26 cellular contexts compared by ENCODE assay signal in the genomic region with DNA sequence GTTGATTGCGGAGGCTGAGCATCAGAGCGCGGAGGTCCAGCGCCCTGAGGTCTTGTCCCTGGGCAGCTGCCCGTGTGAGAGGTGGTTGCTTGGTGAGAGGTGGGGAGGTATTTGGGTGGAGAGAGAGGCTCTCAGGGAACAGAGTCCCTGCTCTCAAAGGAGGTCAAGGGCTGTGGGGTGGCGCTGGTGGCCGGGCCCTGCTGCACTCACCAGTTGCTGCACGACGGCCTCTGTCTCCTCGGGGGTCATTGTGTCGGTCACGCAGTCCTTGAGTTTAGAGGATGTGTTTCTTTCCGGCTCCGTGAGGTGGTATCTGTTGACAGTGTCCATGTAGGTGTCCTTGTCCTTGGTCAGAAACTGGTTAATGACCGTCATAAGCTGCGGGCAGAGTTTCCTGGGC.
"Had no signal": no experiment of that assay in that cellular context is flagged by ENCODE, and none has a peak within 500 bp of the region (broad histone marks: within the 10 kb centered on the region; RNA-seq: fewer than 3 reads in every experiment).

No MANE protein-coding gene starts in this region.

- H3K4me1 Mint-ChIP-seq: activated CD4-positive, alpha-beta T cell treated with anti-CD3 and anti-CD28 coated beads, Interleukin-2, amount 10 ng/mL, durations not matched to agents 7 days and 5 days; activated naive CD8-positive, alpha-beta T cell treated with anti-CD3 and anti-CD28 coated beads for 36 hours; activated T-helper 17 cell treated with anti-CD3 and anti-CD28 coated beads, Interleukin-2, amount 50 U/mL, for 72 hours had no signal

- H3K36me3 Mint-ChIP-seq: activated naive CD8-positive, alpha-beta T cell treated with anti-CD3 and anti-CD28 coated beads for 36 hours had no signal

- H3K4me3 Mint-ChIP-seq: activated CD4-positive, alpha-beta T cell treated with anti-CD3 and anti-CD28 coated beads, Interleukin-2, amount 10 ng/mL, durations not matched to agents 7 days and 5 days; activated CD8-positive, alpha-beta T cell treated with anti-CD3 and anti-CD28 coated beads, Interleukin-2, amount 10 ng/mL, durations not matched to agents 7 days and 5 days; activated naive CD8-positive, alpha-beta T cell treated with anti-CD3 and anti-CD28 coated beads for 36 hours; activated T-cell treated with anti-CD3 and anti-CD28 coated beads, Interleukin-2, amount 50 U/mL, for 24 hours; activated T-helper 17 cell treated with anti-CD3 and anti-CD28 coated beads, Interleukin-2, amount 50 U/mL, for 72 hours; naive B cell had no signal

- H2AFZ ChIP-seq: hepatocyte had no signal

- H3K27ac ChIP-seq: colonic mucosa, foreskin keratinocyte, hepatocyte, left lung, prostate gland, right atrium auricular region, spleen, testis, vagina, VCaP had no signal

- H3K27me3 ChIP-seq: colonic mucosa, foreskin keratinocyte, right atrium auricular region, testis, vagina had no signal

- H3K4me1 ChIP-seq: colonic mucosa, foreskin keratinocyte, left lung, prostate gland, testis had no signal

- H3K36me3 ChIP-seq: colonic mucosa, left lung, prostate gland, right atrium auricular region, spleen, vagina had no signal

- ATAC-seq: activated CD8-positive, alpha-beta T cell treated with anti-CD3 and anti-CD28 coated beads, Interleukin-2, amount 10 ng/mL, durations not matched to agents 7 days and 5 days; activated T-helper 17 cell treated with anti-CD3 and anti-CD28 coated beads, Interleukin-2, amount 50 U/mL, for 72 hours; foreskin keratinocyte; left lung had no signal

- H3K9me3 Mint-ChIP-seq: activated T-helper 17 cell treated with anti-CD3 and anti-CD28 coated beads, Interleukin-2, amount 50 U/mL, for 72 hours had no signal

- H3K27ac Mint-ChIP-seq: activated CD4-positive, alpha-beta T cell treated with anti-CD3 and anti-CD28 coated beads, Interleukin-2, amount 10 ng/mL, durations not matched to agents 7 days and 5 days; activated CD8-positive, alpha-beta T cell treated with anti-CD3 and anti-CD28 coated beads, Interleukin-2, amount 10 ng/mL, durations not matched to agents 7 days and 5 days; activated naive CD8-positive, alpha-beta T cell treated with anti-CD3 and anti-CD28 coated beads for 36 hours; activated T-cell treated with anti-CD3 and anti-CD28 coated beads, Interleukin-2, amount 50 U/mL, for 24 hours; activated T-helper 17 cell treated with anti-CD3 and anti-CD28 coated beads, Interleukin-2, amount 50 U/mL, for 72 hours had no signal

- H3K9me3 ChIP-seq: colonic mucosa, prostate gland, right atrium auricular region, testis, vagina had no signal

- DNase-seq: activated CD4-positive, alpha-beta T cell treated with anti-CD3 and anti-CD28 coated beads, Interleukin-2, amount 10 ng/mL, durations not matched to agents 7 days and 5 days; activated CD4-positive, CD25-positive, alpha-beta regulatory T cell treated with anti-CD3 and anti-CD28 coated beads, Interleukin-2, amount 50 U/mL, for 72 hours; activated CD8-positive, alpha-beta T cell treated with anti-CD3 and anti-CD28 coated beads, Interleukin-2, amount 10 ng/mL, durations not matched to agents 7 days and 5 days; activated naive CD4-positive, alpha-beta T cell treated with Interleukin-2 at 50 U/mL for 16 hours; activated naive CD8-positive, alpha-beta T cell treated with anti-CD3 and anti-CD28 coated beads for 36 hours; activated T-cell treated with anti-CD3 and anti-CD28 coated beads, Interleukin-2, amount 50 U/mL, for 24 hours; central memory CD4-positive, alpha-beta T cell; colonic mucosa; erythroblast; foreskin keratinocyte; kidney; left lung; naive B cell; spleen; stimulated activated CD4-positive, alpha-beta T cell treated with anti-CD3 and anti-CD28 coated beads, Interleukin-4, amount 100 ng/mL, for 1 hour; stimulated activated naive CD4-positive, alpha-beta T cell; T-helper 2 cell; testis; trophoblast cell had no signal

- H3K4me3 ChIP-seq: colonic mucosa, hepatocyte, left lung, lung, prostate gland, testis, vagina had no signal
